20 cellular contexts compared by ENCODE assay signal in genomic region chr11:93993747-93994146, GRCh38.
DNase-seq lines count a peak whose midpoint lies in the region; ATAC-seq and FAIRE-seq lines count a peak whose summit lies in the region.
"Had no signal": no experiment of that assay in that cellular context is flagged by ENCODE, and none has a peak within 500 bp of the region (broad histone marks: within the 10 kb centered on the region; RNA-seq: fewer than 3 reads in every experiment).

No MANE protein-coding gene starts in this region.

- peak; percentile 0 for DNase-seq in DMS 273 (lab: John Stamatoyannopoulos, UW; ENCODE audit: unreplicated experiment)
- no peak for DNase-seq in DMS 273 treated with DMSO at 0.1 percent for 48 hours (lab: John Stamatoyannopoulos, UW)
- DNase-seq in adipocyte (ENCODE audit: low read depth): no peak
- DNase-seq in superior temporal gyrus (ENCODE audit: extremely low spot score): no peak
- no peak for DNase-seq in activated naive CD4-positive, alpha-beta T cell (lab: John Stamatoyannopoulos, UW)
- DNase-seq: AML-193; Caco-2; CD4-positive, alpha-beta T cell; HCEC 1CT; IMR-90; Karpas-422; KBM-7 had no signal

- H3K9ac ChIP-seq in adipocyte (ENCODE audit: low read length): no peak overlapping the region

- H3K9me3 ChIP-seq in adipocyte (ENCODE audit: control insufficient read depth, low read length): peaks cover 26% of the 10 kb centered on the region
- H3K9me3 ChIP-seq: A549 had no signal

- H3K4me1 ChIP-seq in adipocyte (ENCODE audit: control insufficient read depth, insufficient read depth, low read length): no peaks in the 10 kb centered on the region
- H3K4me1 ChIP-seq: A549, Caco-2 had no signal

- peak; percentile 72 for FAIRE-seq in islet of Langerhans (lab: Jason Lieb, UNC)
- FAIRE-seq: A549, D721Med, GM12892, GM18507, H54 had no signal

- H3K27me3 ChIP-seq in adipocyte (replicated peaks; ENCODE audit: control insufficient read depth, insufficient read depth, low read length): no peaks in the 10 kb centered on the region

- H3K4me3 ChIP-seq in adipocyte (ENCODE audit: low read length): peak overlapping the region; percentile 21
- H3K4me3 ChIP-seq: A549, GM23338 had no signal

- no peak for ATAC-seq in HG02610 (IDR thresholded peaks at IDR 0.05; ENCODE audit: unreplicated experiment)
- ATAC-seq: A549, GM23338 had no signal

- H3K36me3 ChIP-seq in adipocyte (ENCODE audit: control insufficient read depth, insufficient read depth, low read length, severe bottlenecking): no peaks in the 10 kb centered on the region
